In the genomic region with DNA sequence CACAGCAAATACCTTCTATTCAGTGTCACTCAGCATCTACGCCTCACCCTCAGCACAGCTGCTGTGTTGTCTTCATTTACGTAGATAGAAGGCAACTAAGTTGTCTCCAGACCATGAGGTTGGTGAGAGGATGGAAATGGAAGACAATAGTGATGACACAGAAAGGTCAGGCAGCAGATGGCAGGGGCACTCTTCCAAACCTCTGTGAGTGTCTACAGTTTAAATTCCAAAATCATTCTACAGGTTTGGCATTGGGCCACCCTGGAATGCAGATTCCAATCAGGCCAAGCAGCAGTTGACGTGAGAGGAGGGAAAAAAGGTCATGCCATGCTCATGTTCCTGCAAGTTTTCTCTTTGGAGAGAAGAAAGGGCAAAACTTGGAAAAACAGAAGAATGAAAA, we compare ENCODE assay signal across 1 cellular context.
TF ChIP-seq lines count a peak whose summit lies in the region.

No MANE protein-coding gene starts in this region.

TF ChIP-seq in IMR-90, 13 proteins besides CTCF, POLR2A, EP300 and RAD21 (continued from another document):
- TF ChIP-seq MAZ (IDR thresholded peaks at IDR 0.05; ENCODE audit: borderline replicate concordance, low read depth, low read length) (no peak), USF2 (IDR thresholded peaks at IDR 0.05; ENCODE audit: low read depth, low read length) (no peak), RFX5 (IDR thresholded peaks at IDR 0.05; ENCODE audit: low read depth, low read length) (no peak), RCOR1 (IDR thresholded peaks at IDR 0.05; ENCODE audit: insufficient replicate concordance, low read length) (no peak), SMC3 (IDR thresholded peaks at IDR 0.05; ENCODE audit: low read depth, low read length) (no peak), BHLHE40 (IDR thresholded peaks at IDR 0.05; ENCODE audit: low read depth, low read length) (no peak), CEBPB (IDR thresholded peaks at IDR 0.05; ENCODE audit: low read depth, low read length) (no peak), MXI1 (IDR thresholded peaks at IDR 0.05; ENCODE audit: borderline replicate concordance, low read depth, low read length) (no peak), NFE2L2 (IDR thresholded peaks at IDR 0.05; ENCODE audit: low read depth, low read length) (no peak)
TF ChIP-seq in IMR-90: peak in this region for 0.
